15 cellular contexts compared by ENCODE assay signal in genomic region chr3:51559961-51560360, GRCh38.
"Had no signal": no experiment of that assay in that cellular context is flagged by ENCODE, and none has a peak within 500 bp of the region (broad histone marks: within the 10 kb centered on the region; RNA-seq: fewer than 3 reads in every experiment).

No MANE protein-coding gene starts in this region.

- H3K9me3 Mint-ChIP-seq: activated naive CD8-positive, alpha-beta T cell treated with anti-CD3 and anti-CD28 coated beads, Interleukin-2, amount 50 U/mL, for 24 hours; dendritic cell treated with granulocyte-macrophage colony-stimulating factor and Interleukin-4, amounts not matched to agents 40 ng/mL and 50 ng/mL, for 4 days; endodermal cell; immature natural killer cell; nephron progenitor cell; stimulated activated naive CD8-positive, alpha-beta T cell treated with anti-CD3 and anti-CD28 coated beads, Interleukin-15, amount 100 ng/mL, for 72 hours; T-cell had no signal

- H3K4me1 Mint-ChIP-seq: nephron progenitor cell had no signal

- H3K4me3 Mint-ChIP-seq: activated naive CD8-positive, alpha-beta T cell treated with anti-CD3 and anti-CD28 coated beads, Interleukin-2, amount 50 U/mL, for 24 hours; dendritic cell treated with granulocyte-macrophage colony-stimulating factor and Interleukin-4, amounts not matched to agents 40 ng/mL and 50 ng/mL, for 4 days; endodermal cell; immature natural killer cell; nephron progenitor cell; stimulated activated naive CD8-positive, alpha-beta T cell treated with anti-CD3 and anti-CD28 coated beads, Interleukin-15, amount 100 ng/mL, for 72 hours; T-cell had no signal

- H3K27me3 Mint-ChIP-seq: activated naive CD8-positive, alpha-beta T cell treated with anti-CD3 and anti-CD28 coated beads, Interleukin-2, amount 50 U/mL, for 24 hours; dendritic cell treated with granulocyte-macrophage colony-stimulating factor and Interleukin-4, amounts not matched to agents 40 ng/mL and 50 ng/mL, for 4 days; stimulated activated naive CD8-positive, alpha-beta T cell treated with anti-CD3 and anti-CD28 coated beads, Interleukin-15, amount 100 ng/mL, for 72 hours; T-cell had no signal

- H3K27ac Mint-ChIP-seq: activated naive CD8-positive, alpha-beta T cell treated with anti-CD3 and anti-CD28 coated beads, Interleukin-2, amount 50 U/mL, for 24 hours; dendritic cell treated with granulocyte-macrophage colony-stimulating factor and Interleukin-4, amounts not matched to agents 40 ng/mL and 50 ng/mL, for 4 days; endodermal cell; nephron progenitor cell; stimulated activated naive CD8-positive, alpha-beta T cell treated with anti-CD3 and anti-CD28 coated beads, Interleukin-15, amount 100 ng/mL, for 72 hours; T-cell had no signal

- FAIRE-seq: astrocyte had no signal

- DNase-seq: activated CD4-positive, alpha-beta T cell treated with anti-CD3 and anti-CD28 coated beads for 4 hours; activated naive CD4-positive, alpha-beta T cell treated with Interleukin-2 at 50 U/mL for 16 hours; activated naive CD8-positive, alpha-beta T cell treated with anti-CD3 and anti-CD28 coated beads, Interleukin-2, amount 50 U/mL, for 24 hours; endodermal cell; immature natural killer cell; left colon; nephron progenitor cell; stimulated activated CD4-positive, alpha-beta T cell treated with anti-CD3 and anti-CD28 coated beads, Interleukin-15, amount 100 ng/mL, for 24 hours; stimulated activated CD4-positive, alpha-beta T cell treated with anti-CD3 and anti-CD28 coated beads, Interleukin-4, amount 100 ng/mL, for 24 hours; stimulated activated naive CD8-positive, alpha-beta T cell treated with anti-CD3 and anti-CD28 coated beads, Interleukin-15, amount 100 ng/mL, for 72 hours; T-cell; T1000; WERI-Rb-1 had no signal

- ATAC-seq: activated naive CD8-positive, alpha-beta T cell treated with anti-CD3 and anti-CD28 coated beads, Interleukin-2, amount 50 U/mL, for 24 hours; left colon; stimulated activated naive CD8-positive, alpha-beta T cell treated with anti-CD3 and anti-CD28 coated beads, Interleukin-15, amount 100 ng/mL, for 72 hours; T-cell had no signal
